16 cellular contexts compared by ENCODE assay signal in genomic region chr3:100289339-100289738, GRCh38. TPM values are rescaled to one million over a fixed set of nuclear protein-coding genes. Genes with fewer than 3 reads are reported as not detected.
DNase-seq lines count a peak whose midpoint lies in the region; ATAC-seq and TF ChIP-seq lines count a peak whose summit lies in the region.
"Had no signal": no experiment of that assay in that cellular context is flagged by ENCODE, and none has a peak within 500 bp of the region (broad histone marks: within the 10 kb centered on the region; RNA-seq: fewer than 3 reads in every experiment).

No MANE protein-coding gene starts in this region.

- TF ChIP-seq CTCF in spleen (IDR thresholded peaks at IDR 0.05 in 8 of 11, conservative IDR thresholded peaks at IDR 0.05 in 3 of 11): no peak

- ATAC-seq in central memory CD8-positive, alpha-beta T cell (replicated peaks; ENCODE audit: extremely low read depth, poor library complexity, severe bottlenecking): no peak
- ATAC-seq in GM21786 (IDR thresholded peaks at IDR 0.05; ENCODE audit: unreplicated experiment): no peak
- no peak for ATAC-seq in GM21447 (IDR thresholded peaks at IDR 0.05; ENCODE audit: unreplicated experiment)
- ATAC-seq: upper lobe of right lung had no signal

- no peaks in the 10 kb centered on the region for H3K4me1 Mint-ChIP-seq in activated naive CD4-positive, alpha-beta T cell treated with anti-CD3 and anti-CD28 coated beads, Interleukin-2, amount 50 U/mL, for 24 hours
- peaks cover 4% of the 10 kb centered on the region for H3K4me1 Mint-ChIP-seq in activated naive CD4-positive, alpha-beta T cell treated with anti-CD3 and anti-CD28 coated beads, Interleukin-2, amount 10 ng/mL, durations not matched to agents 7 days and 5 days
- H3K4me1 Mint-ChIP-seq in central memory CD8-positive, alpha-beta T cell: no peaks in the 10 kb centered on the region

- no peak for TF ChIP-seq POLR2A in spleen (IDR thresholded peaks at IDR 0.05)

- CTCF ChIA-PET in activated naive CD4-positive, alpha-beta T cell treated with anti-CD3 and anti-CD28 coated beads, Interleukin-2, amount 10 ng/mL, durations not matched to agents 7 days and 5 days (lab: Charles Lee): no interaction called here

- H3K36me3 Mint-ChIP-seq in activated naive CD4-positive, alpha-beta T cell treated with anti-CD3 and anti-CD28 coated beads, Interleukin-2, amount 50 U/mL, for 24 hours: peaks cover under 1% of the 10 kb centered on the region
- peaks cover 26% of the 10 kb centered on the region for H3K36me3 Mint-ChIP-seq in activated naive CD4-positive, alpha-beta T cell treated with anti-CD3 and anti-CD28 coated beads, Interleukin-2, amount 10 ng/mL, durations not matched to agents 7 days and 5 days
- H3K36me3 Mint-ChIP-seq in central memory CD8-positive, alpha-beta T cell (ENCODE audit: insufficient read depth): peaks cover 29% of the 10 kb centered on the region

- no peak for DNase-seq in activated naive CD4-positive, alpha-beta T cell treated with anti-CD3 and anti-CD28 coated beads, Interleukin-2, amount 10 ng/mL, durations not matched to agents 7 days and 5 days
- peak; percentile 75 for DNase-seq in OCI-M2 (lab: John Stamatoyannopoulos, UW; ENCODE audit: unreplicated experiment)
- no peak for DNase-seq in central memory CD8-positive, alpha-beta T cell (ENCODE audit: low spot score in 2 of 2)
- DNase-seq in spleen: no peak
- DNase-seq in SK-N-DZ (ENCODE audit: low spot score): no peak
- DNase-seq: activated CD4-positive, alpha-beta T cell treated with anti-CD3 and anti-CD28 coated beads, Interleukin-2, amount 10 ng/mL, durations not matched to agents 24 days and 14 days; activated gamma-delta T cell; mammary epithelial cell; NCI-H1105; NCI-H526; occipital lobe; stimulated activated CD4-positive, alpha-beta T cell treated with anti-CD3 and anti-CD28 coated beads, Interleukin-12 subunit alpha, Interleukin-12 subunit beta, amount 100 ng/mL, for 4 hours; upper lobe of right lung had no signal

- H3K27ac ChIP-seq in spleen: peak overlapping the region in 1 of 8 donors; percentile 7
- H3K27ac ChIP-seq: upper lobe of right lung had no signal

- no peak overlapping the region for H3K4me3 ChIP-seq in spleen
- H3K4me3 ChIP-seq: upper lobe of right lung had no signal

- 23 to 28% (median 25%) methylated on average over 2 of the region's 2 CpGs for WGBS in spleen, 5 donors

- H3K9me3 ChIP-seq in spleen: no peaks in the 10 kb centered on the region
- H3K9me3 ChIP-seq: upper lobe of right lung had no signal

- H3K9me3 Mint-ChIP-seq in activated naive CD4-positive, alpha-beta T cell treated with anti-CD3 and anti-CD28 coated beads, Interleukin-2, amount 50 U/mL, for 24 hours: no peaks in the 10 kb centered on the region
- no peaks in the 10 kb centered on the region for H3K9me3 Mint-ChIP-seq in activated naive CD4-positive, alpha-beta T cell treated with anti-CD3 and anti-CD28 coated beads, Interleukin-2, amount 10 ng/mL, durations not matched to agents 7 days and 5 days
- no peaks in the 10 kb centered on the region for H3K9me3 Mint-ChIP-seq in central memory CD8-positive, alpha-beta T cell
- H3K9me3 Mint-ChIP-seq: activated CD4-positive, alpha-beta T cell treated with anti-CD3 and anti-CD28 coated beads, Interleukin-2, amount 10 ng/mL, durations not matched to agents 24 days and 14 days had no signal

- H3K27me3 ChIP-seq in spleen (replicated peaks in 1 of 7): no peaks in the 10 kb centered on the region
- H3K27me3 ChIP-seq: upper lobe of right lung had no signal

- no peaks in the 10 kb centered on the region for H3K27me3 Mint-ChIP-seq in activated naive CD4-positive, alpha-beta T cell treated with anti-CD3 and anti-CD28 coated beads, Interleukin-2, amount 50 U/mL, for 24 hours
- H3K27me3 Mint-ChIP-seq in activated naive CD4-positive, alpha-beta T cell treated with anti-CD3 and anti-CD28 coated beads, Interleukin-2, amount 10 ng/mL, durations not matched to agents 7 days and 5 days: no peaks in the 10 kb centered on the region
- no peaks in the 10 kb centered on the region for H3K27me3 Mint-ChIP-seq in central memory CD8-positive, alpha-beta T cell
- H3K27me3 Mint-ChIP-seq: activated CD4-positive, alpha-beta T cell treated with anti-CD3 and anti-CD28 coated beads, Interleukin-2, amount 10 ng/mL, durations not matched to agents 24 days and 14 days had no signal

- intact Hi-C loops in spleen (cut with DNase I; ENCODE audit: low total_unique reads): no loop called here

- no peak overlapping the region for H3K4me3 Mint-ChIP-seq in activated naive CD4-positive, alpha-beta T cell treated with anti-CD3 and anti-CD28 coated beads, Interleukin-2, amount 50 U/mL, for 24 hours
- no peak overlapping the region for H3K4me3 Mint-ChIP-seq in activated naive CD4-positive, alpha-beta T cell treated with anti-CD3 and anti-CD28 coated beads, Interleukin-2, amount 10 ng/mL, durations not matched to agents 7 days and 5 days
- H3K4me3 Mint-ChIP-seq in central memory CD8-positive, alpha-beta T cell: no peak overlapping the region
- H3K4me3 Mint-ChIP-seq: activated CD4-positive, alpha-beta T cell treated with anti-CD3 and anti-CD28 coated beads, Interleukin-2, amount 10 ng/mL, durations not matched to agents 24 days and 14 days had no signal

- H3K36me3 ChIP-seq in spleen: peaks cover 0 to 99% (median 39%) of the 10 kb centered on the region in 6 donors

- peaks cover 0 to 14% (median 0%) of the 10 kb centered on the region in 6 donors for H3K4me1 ChIP-seq in spleen
- H3K4me1 ChIP-seq: upper lobe of right lung had no signal

- H3K27ac Mint-ChIP-seq in activated naive CD4-positive, alpha-beta T cell treated with anti-CD3 and anti-CD28 coated beads, Interleukin-2, amount 50 U/mL, for 24 hours: peak overlapping the region; percentile 65
- no peak overlapping the region for H3K27ac Mint-ChIP-seq in activated naive CD4-positive, alpha-beta T cell treated with anti-CD3 and anti-CD28 coated beads, Interleukin-2, amount 10 ng/mL, durations not matched to agents 7 days and 5 days
- H3K27ac Mint-ChIP-seq in central memory CD8-positive, alpha-beta T cell (ENCODE audit: low read depth): peak overlapping the region; percentile 16
- H3K27ac Mint-ChIP-seq: activated CD4-positive, alpha-beta T cell treated with anti-CD3 and anti-CD28 coated beads, Interleukin-2, amount 10 ng/mL, durations not matched to agents 24 days and 14 days had no signal

RNA-seq across cellular contexts. Expression of gene TBC1D23, which starts 28.5 kb away (rescaled TPM):
- total RNA-seq in spleen: 10 to 100 TPM; 38.3 to 61.4 (median 44.7) TPM
- 10 to 100 TPM; 16.1 to 19.4 (median 18.7) TPM for polyA plus RNA-seq in spleen
- polyA plus RNA-seq in SK-N-DZ (2014; cell fraction: cytosol; rRNA removed): 44.6 and 47.9 TPM in 2 replicates
- 29.3 and 29.8 TPM in 2 replicates for polyA plus RNA-seq in SK-N-DZ (2014; cell fraction: nucleus; rRNA removed)

RNA-seq across cellular contexts. Expression of gene NIT2, which starts 45.2 kb away (rescaled TPM):
- total RNA-seq in spleen: 10 to 100 TPM; 16.8 to 29.3 (median 24.7) TPM
- 10 to 100 TPM; 23.9 to 30.8 (median 26.0) TPM for polyA plus RNA-seq in spleen
- polyA plus RNA-seq in SK-N-DZ (2014; cell fraction: cytosol; rRNA removed): 31.8 and 50.4 TPM in 2 replicates
- polyA plus RNA-seq in SK-N-DZ (2014; cell fraction: nucleus; rRNA removed): 133 and 176 TPM in 2 replicates
